Comparison of ENCODE assay signal across 8 cellular contexts in genomic region chr1:210584439-210585113, GRCh38.
DNase-seq lines count a peak whose midpoint lies in the region; ATAC-seq, FAIRE-seq and TF ChIP-seq lines count a peak whose summit lies in the region.

No MANE protein-coding gene starts in this region.

- peak; percentile 65 for ATAC-seq in HG03457 (IDR thresholded peaks at IDR 0.05; ENCODE audit: unreplicated experiment)
- peak; percentile 96 for ATAC-seq in activated CD4-positive, alpha-beta T cell treated with anti-CD3 and anti-CD28 coated beads for 36 hours
- ATAC-seq in left lung: peak; percentile 90

- H3K9me3 ChIP-seq in left lung: no peaks in the 10 kb centered on the region

- peaks cover 7% of the 10 kb centered on the region for H3K4me1 Mint-ChIP-seq in activated CD4-positive, alpha-beta T cell treated with anti-CD3 and anti-CD28 coated beads for 36 hours

- peak; percentile 43 to 59 for TF ChIP-seq CTCF in left lung (IDR thresholded peaks at IDR 0.05)

- H3K27me3 ChIP-seq in left lung: no peaks in the 10 kb centered on the region

- no peak overlapping the region for H3K4me3 Mint-ChIP-seq in activated CD4-positive, alpha-beta T cell treated with anti-CD3 and anti-CD28 coated beads for 36 hours

- H3K9me3 Mint-ChIP-seq in activated CD4-positive, alpha-beta T cell treated with anti-CD3 and anti-CD28 coated beads for 36 hours (ENCODE audit: low read depth): no peaks in the 10 kb centered on the region

- H3K27me3 Mint-ChIP-seq in activated CD4-positive, alpha-beta T cell treated with anti-CD3 and anti-CD28 coated beads for 36 hours: no peaks in the 10 kb centered on the region

- POLR2A ChIA-PET in activated CD4-positive, alpha-beta T cell treated with anti-CD3 and anti-CD28 coated beads for 36 hours (lab: Charles Lee): no interaction called here

- H3K4me3 ChIP-seq in left lung: no peak overlapping the region

- no peaks in the 10 kb centered on the region for H3K36me3 ChIP-seq in left lung

- CTCF ChIA-PET in activated CD4-positive, alpha-beta T cell treated with anti-CD3 and anti-CD28 coated beads for 36 hours (lab: Charles Lee): interaction anchor here (0.7 to 1.8 kb wide), 9 partner anchors 63 to 1070 kb away, joined by 3 to 5 read pairs (median 3); partner anchors contain the start of gene KCNH1

- H3K27ac ChIP-seq in left lung: no peak overlapping the region

- H3K27ac Mint-ChIP-seq in activated CD4-positive, alpha-beta T cell treated with anti-CD3 and anti-CD28 coated beads for 36 hours: no peak overlapping the region

- H3K4me1 ChIP-seq in left lung: peaks cover 0 to 5% of the 10 kb centered on the region in 2 donors

- peak; percentile 84 for DNase-seq in AG20443 (ENCODE audit: low spot score)
- peak; percentile 40 for DNase-seq in GM19239 (ENCODE audit: insufficient read length, low spot score)
- peak; percentile 90 for DNase-seq in NCI-H510A (lab: John Stamatoyannopoulos, UW)
- DNase-seq in activated CD4-positive, alpha-beta T cell treated with anti-CD3 and anti-CD28 coated beads for 36 hours: peak; percentile 91
- peak; percentile 91 for DNase-seq in cerebellum (ENCODE audit: low spot score)
- DNase-seq in left lung: peak in 1 of 2 donors; percentile 68
- DNase-seq in stimulated activated CD4-positive, alpha-beta T cell treated with anti-CD3 and anti-CD28 coated beads, TNF-alpha, amount 100 ng/mL, for 4 hours (ENCODE audit: low read depth in 3 of 3): peak; percentile 16 to 43 (median 31)

- intact Hi-C loops in activated CD4-positive, alpha-beta T cell treated with anti-CD3 and anti-CD28 coated beads for 36 hours (cut with DNase I, micrococcal nuclease): loop anchor here (1.0 to 10.0 kb wide), 10 partner anchors 122 to 1071 kb away; partner anchors contain the start of gene KCNH1 (in 1 of the 2)
- intact Hi-C loops in left lung (cut with DNase I): loop anchor here in 1 of 2 donors (5.0 kb wide), 1 partner anchor 548 kb away; the partner anchor contains the start of gene KCNH1

- no peak for FAIRE-seq in GM19239 (lab: Jason Lieb, UNC)

- no peaks in the 10 kb centered on the region for H3K36me3 Mint-ChIP-seq in activated CD4-positive, alpha-beta T cell treated with anti-CD3 and anti-CD28 coated beads for 36 hours (ENCODE audit: low read depth)
